In the genomic region with DNA sequence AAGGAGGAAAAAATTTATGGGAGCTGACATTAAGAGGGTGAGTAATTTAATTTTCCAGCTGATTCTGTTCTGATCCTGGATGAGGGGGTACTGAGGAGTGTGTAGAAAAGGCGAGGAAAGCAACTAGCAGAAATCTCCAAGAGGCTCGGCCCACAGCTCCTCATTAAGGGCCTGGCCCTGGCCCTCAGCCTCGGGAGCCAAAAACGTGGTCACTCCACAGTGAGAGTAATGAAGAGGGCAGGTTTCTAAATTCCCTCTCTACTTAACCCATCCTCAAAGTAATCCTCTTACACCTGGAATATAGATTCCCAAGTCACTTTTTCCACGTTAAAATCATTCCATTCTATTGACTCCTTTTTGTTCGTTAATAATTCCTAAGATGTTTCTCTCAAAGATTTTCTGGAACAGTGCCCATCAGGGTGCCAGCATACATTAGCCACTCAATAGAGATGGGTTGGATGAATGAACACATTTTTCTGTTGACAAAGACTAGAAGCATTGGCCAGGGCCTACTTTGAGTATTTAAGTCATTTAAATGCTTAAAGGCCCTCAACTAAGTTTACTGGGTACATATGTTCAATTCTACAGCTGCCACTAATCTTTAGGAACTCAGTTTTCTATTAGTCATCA, we compare ENCODE assay signal across 1 cellular context.
TF ChIP-seq lines count a peak whose summit lies in the region.

No MANE protein-coding gene starts in this region.

TF ChIP-seq in SK-N-SH treated with all-trans-retinoic acid at 6 μM for 48 hours, 23 proteins besides CTCF, POLR2A, EP300 and RAD21 (continued from another document):
- TF ChIP-seq, protein P1, sequence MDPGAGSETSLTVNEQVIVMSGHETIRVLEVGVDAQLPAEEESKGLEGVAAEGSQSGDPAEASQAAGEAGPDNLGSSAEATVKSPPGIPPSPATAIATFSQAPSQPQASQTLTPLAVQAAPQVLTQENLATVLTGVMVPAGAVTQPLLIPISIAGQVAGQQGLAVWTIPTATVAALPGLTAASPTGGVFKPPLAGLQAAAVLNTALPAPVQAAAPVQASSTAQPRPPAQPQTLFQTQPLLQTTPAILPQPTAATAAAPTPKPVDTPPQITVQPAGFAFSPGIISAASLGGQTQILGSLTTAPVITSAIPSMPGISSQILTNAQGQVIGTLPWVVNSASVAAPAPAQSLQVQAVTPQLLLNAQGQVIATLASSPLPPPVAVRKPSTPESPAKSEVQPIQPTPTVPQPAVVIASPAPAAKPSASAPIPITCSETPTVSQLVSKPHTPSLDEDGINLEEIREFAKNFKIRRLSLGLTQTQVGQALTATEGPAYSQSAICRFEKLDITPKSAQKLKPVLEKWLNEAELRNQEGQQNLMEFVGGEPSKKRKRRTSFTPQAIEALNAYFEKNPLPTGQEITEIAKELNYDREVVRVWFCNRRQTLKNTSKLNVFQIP (CRISPR knock-in tag; IDR thresholded peaks at IDR 0.05; ENCODE audit: borderline replicate concordance, low read depth) = no peak
- TF ChIP-seq, protein P2, sequence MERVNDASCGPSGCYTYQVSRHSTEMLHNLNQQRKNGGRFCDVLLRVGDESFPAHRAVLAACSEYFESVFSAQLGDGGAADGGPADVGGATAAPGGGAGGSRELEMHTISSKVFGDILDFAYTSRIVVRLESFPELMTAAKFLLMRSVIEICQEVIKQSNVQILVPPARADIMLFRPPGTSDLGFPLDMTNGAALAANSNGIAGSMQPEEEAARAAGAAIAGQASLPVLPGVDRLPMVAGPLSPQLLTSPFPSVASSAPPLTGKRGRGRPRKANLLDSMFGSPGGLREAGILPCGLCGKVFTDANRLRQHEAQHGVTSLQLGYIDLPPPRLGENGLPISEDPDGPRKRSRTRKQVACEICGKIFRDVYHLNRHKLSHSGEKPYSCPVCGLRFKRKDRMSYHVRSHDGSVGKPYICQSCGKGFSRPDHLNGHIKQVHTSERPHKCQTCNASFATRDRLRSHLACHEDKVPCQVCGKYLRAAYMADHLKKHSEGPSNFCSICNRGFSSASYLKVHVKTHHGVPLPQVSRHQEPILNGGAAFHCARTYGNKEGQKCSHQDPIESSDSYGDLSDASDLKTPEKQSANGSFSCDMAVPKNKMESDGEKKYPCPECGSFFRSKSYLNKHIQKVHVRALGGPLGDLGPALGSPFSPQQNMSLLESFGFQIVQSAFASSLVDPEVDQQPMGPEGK (CRISPR knock-in tag; IDR thresholded peaks at IDR 0.05; ENCODE audit: borderline replicate concordance) = no peak
- no peak for TF ChIP-seq TOX (CRISPR knock-in tag; IDR thresholded peaks at IDR 0.05; ENCODE audit: borderline replicate concordance)
- TF ChIP-seq ZNF565 (CRISPR knock-in tag; conservative IDR thresholded peaks at IDR 0.05; ENCODE audit: low read depth) = no peak
- no peak for TF ChIP-seq RARB (CRISPR knock-in tag; IDR thresholded peaks at IDR 0.05)
- TF ChIP-seq ZNF8 (CRISPR knock-in tag; IDR thresholded peaks at IDR 0.05) = no peak
- TF ChIP-seq GLIS3 (CRISPR knock-in tag; IDR thresholded peaks at IDR 0.05) = no peak
- TF ChIP-seq TCF4 (CRISPR knock-in tag; IDR thresholded peaks at IDR 0.05; ENCODE audit: borderline replicate concordance) = no peak
TF ChIP-seq in SK-N-SH treated with all-trans-retinoic acid at 6 μM for 48 hours: peak in this region for 0.
